21 cellular contexts compared by ENCODE assay signal in genomic region chr21:38134084-38134873, GRCh38.
A peak's percentile ranks its signal among the peaks of the same experiment; 100 is the strongest.
DNase-seq lines count a peak whose midpoint lies in the region; ATAC-seq and TF ChIP-seq lines count a peak whose summit lies in the region.
"Had no signal": no experiment of that assay in that cellular context is flagged by ENCODE, and none has a peak within 500 bp of the region (broad histone marks: within the 10 kb centered on the region; RNA-seq: fewer than 3 reads in every experiment).

No MANE protein-coding gene starts in this region.

- H3K36me3 Mint-ChIP-seq in activated CD4-positive, alpha-beta T cell treated with anti-CD3 and anti-CD28 coated beads, Interleukin-2, amount 10 ng/mL, durations not matched to agents 24 days and 14 days (ENCODE audit: low read depth), result no peaks in the 10 kb centered on the region

- H3K4me1 Mint-ChIP-seq in activated CD4-positive, alpha-beta T cell treated with anti-CD3 and anti-CD28 coated beads, Interleukin-2, amount 10 ng/mL, durations not matched to agents 24 days and 14 days, result no peaks in the 10 kb centered on the region
- H3K4me1 Mint-ChIP-seq: GM23338, H9 had no signal

- peaks cover 4% of the 10 kb centered on the region for H3K27me3 ChIP-seq in foreskin keratinocyte
- H3K27me3 ChIP-seq: BLaER1 treated with 17β-estradiol and CSF1 and Interleukin-3, amounts not matched to agents 10 nM and 100 nM had no signal

- intact Hi-C loops in activated CD4-positive, alpha-beta T cell treated with anti-CD3 and anti-CD28 coated beads, Interleukin-2, amount 10 ng/mL, durations not matched to agents 24 days and 14 days (cut with micrococcal nuclease), result no loop called here

- no peak for TF ChIP-seq CTCF in foreskin keratinocyte (conservative IDR thresholded peaks at IDR 0.05)
- TF ChIP-seq CTCF in GM10248 (IDR thresholded peaks at IDR 0.05; ENCODE audit: control extremely low read depth, extremely low read depth, low read depth, missing control alignments), result no peak

- POLR2A ChIA-PET in GM10248 (lab: Yijun Ruan, JAX), result no interaction called here

- no peaks in the 10 kb centered on the region for H3K4me1 ChIP-seq in foreskin keratinocyte
- H3K4me1 ChIP-seq: BLaER1 treated with 17β-estradiol and CSF1 and Interleukin-3, amounts not matched to agents 10 nM and 100 nM had no signal

- no peaks in the 10 kb centered on the region for H3K9me3 Mint-ChIP-seq in activated CD4-positive, alpha-beta T cell treated with anti-CD3 and anti-CD28 coated beads, Interleukin-2, amount 10 ng/mL, durations not matched to agents 24 days and 14 days
- H3K9me3 Mint-ChIP-seq: CD4-positive, alpha-beta T cell; GM23338 had no signal

- H3K27me3 Mint-ChIP-seq in activated CD4-positive, alpha-beta T cell treated with anti-CD3 and anti-CD28 coated beads, Interleukin-2, amount 10 ng/mL, durations not matched to agents 24 days and 14 days, result peaks cover 13% of the 10 kb centered on the region

- H3K4me3 Mint-ChIP-seq in activated CD4-positive, alpha-beta T cell treated with anti-CD3 and anti-CD28 coated beads, Interleukin-2, amount 10 ng/mL, durations not matched to agents 24 days and 14 days, result no peak overlapping the region
- H3K4me3 Mint-ChIP-seq: CD4-positive, alpha-beta T cell; GM23338; H9 had no signal

- H3K27ac ChIP-seq in foreskin keratinocyte, result no peak overlapping the region
- H3K27ac ChIP-seq: BLaER1 treated with 17β-estradiol and CSF1 and Interleukin-3, amounts not matched to agents 10 nM and 100 nM; PC-9; SJCRH30 had no signal

- no peak for ATAC-seq in foreskin keratinocyte
- ATAC-seq: GM23338, HepG2, Right ventricle myocardium inferior had no signal

- peak; percentile 1 to 8 for DNase-seq in activated CD4-positive, alpha-beta T cell treated with anti-CD3 and anti-CD28 coated beads, Interleukin-2, amount 50 U/mL, for 48 hours
- DNase-seq in activated CD4-positive, alpha-beta T cell treated with anti-CD3 and anti-CD28 coated beads, Interleukin-2, amount 10 ng/mL, durations not matched to agents 24 days and 14 days, result no peak
- DNase-seq in stimulated activated CD4-positive, alpha-beta T cell treated with anti-CD3 and anti-CD28 coated beads, Interleukin-1b, Interleukin-23, amount 100 ng/mL, for 48 hours, result peak; percentile 20
- no peak for DNase-seq in stimulated activated CD4-positive, alpha-beta T cell treated with anti-CD3 and anti-CD28 coated beads, Interleukin-4, amount 100 ng/mL, for 1 hour
- DNase-seq in foreskin keratinocyte (peak; percentile 19 to 35), NCI-H1105 treated with DMSO at 0.1 percent for 48 hours (lab: John Stamatoyannopoulos, UW) (no peak), GM10248 (ENCODE audit: extremely low spot score) (no peak)
- DNase-seq: CD4-positive, alpha-beta T cell; H9; Kasumi-1; MG63; NCI-H1694; NCI-H2029 treated with DMSO at 0.1 percent for 48 hours; NCI-H2227 treated with DMSO at 0.1 percent for 48 hours; NCI-H526 treated with DMSO at 0.1 percent for 48 hours; PC-9; SJCRH30 had no signal

- H3K27ac Mint-ChIP-seq in activated CD4-positive, alpha-beta T cell treated with anti-CD3 and anti-CD28 coated beads, Interleukin-2, amount 10 ng/mL, durations not matched to agents 24 days and 14 days, result no peak overlapping the region
- H3K27ac Mint-ChIP-seq: CD4-positive, alpha-beta T cell; GM23338; H9 had no signal

- CTCF ChIA-PET in GM10248 (lab: Yijun Ruan, JAX), result interaction anchor here (0.7 to 1.2 kb wide), 3 partner anchors 8 to 245 kb away, joined by 3 to 4 read pairs (median 3); no protein-coding TSS in a partner anchor

Comparison
In these comparisons a context has a peak if more than half of its experiments do, and no peak if none do; other contexts are left out.
1. DNase-seq: peak in activated CD4-positive, alpha-beta T cell treated with anti-CD3 and anti-CD28 coated beads, Interleukin-2, amount 50 U/mL, for 48 hours (2 of 2), stimulated activated CD4-positive, alpha-beta T cell treated with anti-CD3 and anti-CD28 coated beads, Interleukin-1b, Interleukin-23, amount 100 ng/mL, for 48 hours (single experiment) and foreskin keratinocyte (2 of 2); none in activated CD4-positive, alpha-beta T cell treated with anti-CD3 and anti-CD28 coated beads, Interleukin-2, amount 10 ng/mL, durations not matched to agents 24 days and 14 days (single experiment), stimulated activated CD4-positive, alpha-beta T cell treated with anti-CD3 and anti-CD28 coated beads, Interleukin-4, amount 100 ng/mL, for 1 hour (single experiment), NCI-H1105 treated with DMSO at 0.1 percent for 48 hours (single experiment) and GM10248 (single experiment).